Comparison of ENCODE assay signal across 26 cellular contexts in genomic region chr3:64047806-64048205, GRCh38. TPM values are rescaled to one million over a fixed set of nuclear protein-coding genes. Genes with fewer than 3 reads are reported as not detected.
DNase-seq lines count a peak whose midpoint lies in the region; ATAC-seq and TF ChIP-seq lines count a peak whose summit lies in the region.
"Had no signal": no experiment of that assay in that cellular context is flagged by ENCODE, and none has a peak within 500 bp of the region (broad histone marks: within the 10 kb centered on the region; RNA-seq: fewer than 3 reads in every experiment).

No MANE protein-coding gene starts in this region.

- no peak for TF ChIP-seq POLR2A in tibial nerve (IDR thresholded peaks at IDR 0.05)

- no peaks in the 10 kb centered on the region for H3K4me1 ChIP-seq in SK-N-SH (ENCODE audit: control insufficient read depth in 1 of 2, insufficient read depth in 2 of 2, low read depth in 1 of 2, low read length in 1 of 2)
- peaks cover 0 to 9% (median 4%) of the 10 kb centered on the region in 4 donors for H3K4me1 ChIP-seq in tibial nerve
- no peaks in the 10 kb centered on the region for H3K4me1 ChIP-seq in PC-9 (replicated peaks; ENCODE audit: insufficient read depth)
- H3K4me1 ChIP-seq: Caco-2, psoas muscle had no signal

- 96% methylated on average over 7 of the region's 7 CpGs for WGBS in SK-N-SH (ENCODE audit: low lambda C conversion rate)
- 62 to 65% methylated on average over 7 of the region's 7 CpGs for WGBS in tibial nerve, 2 donors

- H3K9ac ChIP-seq in SK-N-SH, result no peak overlapping the region

- H3K9me3 Mint-ChIP-seq in nephron progenitor cell (no peaks in the 10 kb centered on the region), glutamatergic neuron (ENCODE audit: unreplicated experiment) (no peaks in the 10 kb centered on the region)
- H3K9me3 Mint-ChIP-seq: activated B cell treated with CpG ODN at 0.5 μM for 24 hours; activated naive CD8-positive, alpha-beta T cell treated with anti-CD3 and anti-CD28 coated beads for 36 hours; activated T-helper 2 cell treated with anti-CD3 and anti-CD28 coated beads, Interferon-gamma antibody, Interleukin-2, Interleukin-4, amounts not matched to agents 10 μg/mL and 5 μg/mL and 100 μg/mL, durations not matched to agents 14 hours and 24 hours and 36 hours; memory B cell; naive thymus-derived CD4-positive, alpha-beta T cell had no signal

- peak overlapping the region; percentile 24 for H3K27ac Mint-ChIP-seq in nephron progenitor cell
- no peak overlapping the region for H3K27ac Mint-ChIP-seq in glutamatergic neuron (ENCODE audit: unreplicated experiment)
- H3K27ac Mint-ChIP-seq: activated B cell treated with CpG ODN at 0.5 μM for 24 hours; activated naive CD8-positive, alpha-beta T cell treated with anti-CD3 and anti-CD28 coated beads for 36 hours; activated T-helper 2 cell treated with anti-CD3 and anti-CD28 coated beads, Interferon-gamma antibody, Interleukin-2, Interleukin-4, amounts not matched to agents 10 μg/mL and 5 μg/mL and 100 μg/mL, durations not matched to agents 14 hours and 24 hours and 36 hours; B cell; memory B cell; naive thymus-derived CD4-positive, alpha-beta T cell had no signal

- CTCF ChIA-PET in SK-N-SH (lab: Yijun Ruan, JAX) (interaction anchor here (3.0 kb wide), 1 partner anchor 17 kb away, joined by 10 read pairs; no protein-coding TSS in a partner anchor), PC-9 (lab: Charles Lee) (no interaction called here)

- no TSS peak for BruUV-seq in PC-9 (replicated peaks; lab: Mats Ljungman, UMichigan)

- DNase-seq in SK-N-SH, result no peak
- no peak for DNase-seq in dorsolateral prefrontal cortex
- no peak for DNase-seq in nephron progenitor cell
- DNase-seq in tibial nerve (ENCODE audit: low spot score in 2 of 2), result no peak
- no peak for DNase-seq in PC-9
- no peak for DNase-seq in glutamatergic neuron
- DNase-seq: activated B cell treated with CpG ODN at 0.5 μM for 24 hours; activated CD4-positive, alpha-beta T cell treated with anti-CD3 and anti-CD28 coated beads, Interleukin-2, amount 50 U/mL, for 48 hours; activated CD8-positive, alpha-beta memory T cell treated with anti-CD3 and anti-CD28 coated beads, Interleukin-2, amount 50 U/mL, for 48 hours; activated naive CD8-positive, alpha-beta T cell treated with anti-CD3 and anti-CD28 coated beads for 36 hours; Caco-2; cerebellar nuclear complex; left colon; naive thymus-derived CD4-positive, alpha-beta T cell; NCI-H1048; NCI-H1694 treated with DMSO at 0.1 percent for 48 hours; NCI-H526; psoas muscle; RPMI8226; T-helper 9 cell had no signal

- H4K20me1 ChIP-seq in SK-N-SH (ENCODE audit: insufficient read depth), result no peaks in the 10 kb centered on the region
- H4K20me1 ChIP-seq in PC-9 (ENCODE audit: insufficient read depth), result no peaks in the 10 kb centered on the region

- H3K36me3 Mint-ChIP-seq in nephron progenitor cell (ENCODE audit: low read depth) (no peaks in the 10 kb centered on the region), glutamatergic neuron (ENCODE audit: unreplicated experiment) (peaks cover 5% of the 10 kb centered on the region)
- H3K36me3 Mint-ChIP-seq: activated naive CD8-positive, alpha-beta T cell treated with anti-CD3 and anti-CD28 coated beads for 36 hours; memory B cell; naive thymus-derived CD4-positive, alpha-beta T cell had no signal

- H3F3A ChIP-seq in SK-N-SH (replicated peaks; ENCODE audit: insufficient read depth), result no peaks in the 10 kb centered on the region
- H3F3A ChIP-seq in PC-9 (ENCODE audit: insufficient read depth, low read depth), result no peaks in the 10 kb centered on the region; the same call in 1 of the 2 replicates

- POLR2A ChIA-PET in SK-N-SH (lab: Yijun Ruan, JAX), result no interaction called here
- POLR2A ChIA-PET in PC-9 (lab: Charles Lee; ENCODE audit: unreplicated experiment), result no interaction called here

- H3K9me3 ChIP-seq in SK-N-SH (no peaks in the 10 kb centered on the region), tibial nerve (no peaks in the 10 kb centered on the region), PC-9 (ENCODE audit: insufficient read depth, low read depth) (no peaks in the 10 kb centered on the region)
- H3K9me3 ChIP-seq: Caco-2, psoas muscle had no signal

- H3K27me3 ChIP-seq in SK-N-SH (ENCODE audit: insufficient read depth) (no peaks in the 10 kb centered on the region), dorsolateral prefrontal cortex (peaks cover 0 to 7% (median 0%) of the 10 kb centered on the region in 45 donors), tibial nerve (no peaks in the 10 kb centered on the region), PC-9 (ENCODE audit: insufficient read depth, low read depth) (no peaks in the 10 kb centered on the region)

- peaks cover 3% of the 10 kb centered on the region for H3K27me3 Mint-ChIP-seq in nephron progenitor cell (ENCODE audit: low read depth, poor library complexity)
- no peaks in the 10 kb centered on the region for H3K27me3 Mint-ChIP-seq in glutamatergic neuron (ENCODE audit: unreplicated experiment)

- H3K4me1 Mint-ChIP-seq in nephron progenitor cell, result peaks cover 21% of the 10 kb centered on the region
- peaks cover 9% of the 10 kb centered on the region for H3K4me1 Mint-ChIP-seq in glutamatergic neuron (ENCODE audit: low read depth, unreplicated experiment)

- H3K4me3 Mint-ChIP-seq in nephron progenitor cell (peak overlapping the region; percentile 20), glutamatergic neuron (ENCODE audit: unreplicated experiment) (no peak overlapping the region)
- H3K4me3 Mint-ChIP-seq: activated B cell treated with CpG ODN at 0.5 μM for 24 hours; activated naive CD8-positive, alpha-beta T cell treated with anti-CD3 and anti-CD28 coated beads for 36 hours; B cell; memory B cell; naive thymus-derived CD4-positive, alpha-beta T cell had no signal

- no peak overlapping the region for H3K27ac ChIP-seq in SK-N-SH (ENCODE audit: low read depth in 2 of 2, low read length in 1 of 2)
- peak overlapping the region in 30 of 59 donors; percentile 2 to 79 (median 56) for H3K27ac ChIP-seq in dorsolateral prefrontal cortex
- peak overlapping the region in 3 of 4 donors; percentile 6 to 69 (median 45) for H3K27ac ChIP-seq in tibial nerve
- H3K27ac ChIP-seq in PC-9, result no peak overlapping the region
- H3K27ac ChIP-seq: psoas muscle had no signal

- H3K36me3 ChIP-seq in SK-N-SH (replicated peaks in 1 of 2; ENCODE audit: control insufficient read depth in 1 of 2, insufficient read depth in 2 of 2, low read length in 1 of 2) (no peaks in the 10 kb centered on the region), tibial nerve (no peaks in the 10 kb centered on the region), PC-9 (ENCODE audit: low read depth) (no peaks in the 10 kb centered on the region)

- H3K79me2 ChIP-seq in SK-N-SH (ENCODE audit: insufficient read depth) (no peaks in the 10 kb centered on the region), PC-9 (ENCODE audit: low read depth) (no peaks in the 10 kb centered on the region)

- H3K9me2 ChIP-seq in SK-N-SH, result no peaks in the 10 kb centered on the region
- H3K9me2 ChIP-seq in PC-9 (ENCODE audit: insufficient read depth), result no peaks in the 10 kb centered on the region

- H3K4me2 ChIP-seq in SK-N-SH (no peak overlapping the region), PC-9 (no peak overlapping the region)

- TF ChIP-seq CTCF in SK-N-SH (IDR thresholded peaks at IDR 0.05) (no peak), dorsolateral prefrontal cortex (IDR thresholded peaks at IDR 0.05 in 54 of 56, conservative IDR thresholded peaks at IDR 0.05 in 2 of 56; ENCODE audit: low read depth in 1 of 56, partially characterized antibody in 56 of 56) (no peak), nephron progenitor cell (IDR thresholded peaks at IDR 0.05) (no peak), tibial nerve (IDR thresholded peaks at IDR 0.05) (no peak), PC-9 (conservative IDR thresholded peaks at IDR 0.05) (no peak), glutamatergic neuron (IDR thresholded peaks at IDR 0.05; ENCODE audit: partially characterized antibody, unreplicated experiment) (no peak)

- H3K4me3 ChIP-seq in SK-N-SH (ENCODE audit: low read depth in 2 of 2, low read length in 1 of 2), result no peak overlapping the region
- peak overlapping the region in 6 of 59 donors; percentile 5 to 21 (median 12) for H3K4me3 ChIP-seq in dorsolateral prefrontal cortex
- H3K4me3 ChIP-seq in tibial nerve, result no peak overlapping the region
- H3K4me3 ChIP-seq in PC-9, result no peak overlapping the region
- H3K4me3 ChIP-seq: GM12878, psoas muscle had no signal

- ATAC-seq in SK-N-SH treated with all-trans-retinoic acid at 6 μM for 48 hours (no peak), GM18867 (IDR thresholded peaks at IDR 0.05; ENCODE audit: unreplicated experiment) (no peak)
- ATAC-seq: GM12878; left colon; naive thymus-derived CD4-positive, alpha-beta T cell; psoas muscle had no signal

- TF ChIP-seq RAD21 in SK-N-SH (IDR thresholded peaks at IDR 0.05; ENCODE audit: low read length), result no peak

- TF ChIP-seq EP300 in SK-N-SH (IDR thresholded peaks at IDR 0.05; ENCODE audit: borderline replicate concordance in 1 of 2, low read depth in 1 of 2, low read length in 1 of 2) (no peak), tibial nerve (IDR thresholded peaks at IDR 0.05) (no peak)

- H2AFZ ChIP-seq in SK-N-SH (ENCODE audit: low read depth) (peak overlapping the region; percentile 42; the same call in 1 of the 2 replicates), PC-9 (no peak overlapping the region)

- intact Hi-C loops in dorsolateral prefrontal cortex (cut with DNase I) (no loop called here), PC-9 (cut with micrococcal nuclease; ENCODE audit: unreplicated experiment) (no loop called here)

TF ChIP-seq in SK-N-SH, 30 proteins besides CTCF, POLR2A, EP300 and RAD21:
- no peak for TF ChIP-seq FOXJ3 (CRISPR knock-in tag; IDR thresholded peaks at IDR 0.05)

TF ChIP-seq in SK-N-SH treated with all-trans-retinoic acid at 6 μM for 48 hours, 23 proteins besides CTCF, POLR2A, EP300 and RAD21 (continues in another document):
- no peak for TF ChIP-seq OSR1 (CRISPR knock-in tag; IDR thresholded peaks at IDR 0.05)

RNA-seq across cellular contexts. Expression of gene PSMD6, which starts 24.5 kb away (rescaled TPM):
- polyA plus RNA-seq in SK-N-SH (2012; rRNA removed), result 75.7 and 90.3 TPM in 2 replicates
- 107 and 114 TPM in 2 replicates for polyA plus RNA-seq in SK-N-SH (2012; cell fraction: cytosol; rRNA removed)
- 55.0 and 70.8 TPM in 2 replicates for polyA plus RNA-seq in SK-N-SH (2012; cell fraction: nucleus; rRNA removed)
- total RNA-seq in dorsolateral prefrontal cortex (10 to 100 TPM; 44.2 to 84.4 (median 65.1) TPM), tibial nerve (10 to 100 TPM; 47.4 to 64.5 (median 58.9) TPM), PC-9 (2021) (52.0 and 68.8 TPM in 2 replicates), glutamatergic neuron (ENCODE audit: unreplicated experiment) (78.6 TPM)

Comparison
In these comparisons a context has a peak if more than half of its experiments do, and no peak if none do; other contexts are left out.
1. H3K27ac ChIP-seq: peak in dorsolateral prefrontal cortex (30 of 59) and tibial nerve (3 of 4); none in SK-N-SH (0 of 2) and PC-9 (single experiment).